In genomic region chr12:117968826-117969659, GRCh38 we compare ENCODE assay signal across 8 cellular contexts. TPM values are rescaled to one million over a fixed set of nuclear protein-coding genes. Genes with fewer than 3 reads are reported as not detected.
DNase-seq lines count a peak whose midpoint lies in the region; ATAC-seq and TF ChIP-seq lines count a peak whose summit lies in the region.

KSR2 (minus strand) TSS chr12:117968990; CDS start chr12:117968255, 735 bp downstream.

- H3K4me3 ChIP-seq in OCI-LY3 (ENCODE audit: low read length) (peak within 1 kb of the TSS; percentile 79), hepatocyte (peak within 1 kb of the TSS; percentile 44), sigmoid colon (peak within 1 kb of the TSS in 3 of 4 donors; percentile 27 to 34 (median 30))

- intact Hi-C loops in sigmoid colon (cut with DNase I) = no loop called here

- H3K9me3 ChIP-seq in OCI-LY3 (ENCODE audit: insufficient read depth, low read length) (no peaks in the 10 kb centered on the region), hepatocyte (ENCODE audit: low read depth) (no peaks in the 10 kb centered on the region), sigmoid colon (peaks cover 0 to 10% (median 1%) of the 10 kb centered on the region in 4 donors)

- DNase-seq in AG08396 (ENCODE audit: low spot score) (peak; percentile 31), hepatocyte (ENCODE audit: low spot score) (peak; percentile 91), sigmoid colon (peak; percentile 43), SKM-1 treated with dmso at 0.1 percent for 144 hours (lab: John Stamatoyannopoulos, UW; ENCODE audit: unreplicated experiment) (no peak)
- peak; percentile 1 for DNase-seq in activated gamma-delta T cell treated with anti-CD3 and anti-CD28 coated beads, Interleukin-2, amount 50 U/mL, for 16 hours (ENCODE audit: low read depth)

- H3K9ac ChIP-seq in OCI-LY3 (ENCODE audit: low read length) = peak within 1 kb of the TSS; percentile 23; the same call in 1 of the 2 replicates

- H3K27ac ChIP-seq in OCI-LY3 (ENCODE audit: low read length) (no peak within 1 kb of the TSS), hepatocyte (peak within 1 kb of the TSS; percentile 80), sigmoid colon (no peak within 1 kb of the TSS)

- H3K79me2 ChIP-seq in OCI-LY3 (ENCODE audit: low read length) (no peaks in the 10 kb centered on the region), hepatocyte (no peaks in the 10 kb centered on the region)

- H4K20me1 ChIP-seq in OCI-LY3 (ENCODE audit: insufficient read depth, low read length) (no peaks in the 10 kb centered on the region), hepatocyte (ENCODE audit: insufficient read depth, poor library complexity, severe bottlenecking) (no peaks in the 10 kb centered on the region)

- ATAC-seq in GM19043 (IDR thresholded peaks at IDR 0.05; ENCODE audit: low read depth, unreplicated experiment) = peak; percentile 60
- ATAC-seq in HG03521 (IDR thresholded peaks at IDR 0.05; ENCODE audit: unreplicated experiment) = peak; percentile 62

- no peaks in the 10 kb centered on the region for H3K9me2 ChIP-seq in hepatocyte (replicated peaks; ENCODE audit: insufficient read depth)

- H3K4me2 ChIP-seq in OCI-LY3 (ENCODE audit: low read length) = peak within 1 kb of the TSS; percentile 81
- peak within 1 kb of the TSS; percentile 91 for H3K4me2 ChIP-seq in hepatocyte

- peaks cover 51% of the 10 kb centered on the region for H3K27me3 ChIP-seq in OCI-LY3 (ENCODE audit: low read depth, low read length)
- peaks cover 25% of the 10 kb centered on the region for H3K27me3 ChIP-seq in hepatocyte
- H3K27me3 ChIP-seq in sigmoid colon = peaks cover 6 to 41% (median 29%) of the 10 kb centered on the region in 3 donors

- TF ChIP-seq CTCF in OCI-LY3 (IDR thresholded peaks at IDR 0.05; ENCODE audit: low read depth, low read length) = no peak
- no peak for TF ChIP-seq CTCF in hepatocyte (IDR thresholded peaks at IDR 0.05; ENCODE audit: poor library complexity)
- no peak for TF ChIP-seq CTCF in sigmoid colon (IDR thresholded peaks at IDR 0.05)

- H3K4me1 ChIP-seq in OCI-LY3 (ENCODE audit: low read length) (no peaks in the 10 kb centered on the region), hepatocyte (ENCODE audit: insufficient read depth) (peaks cover 5% of the 10 kb centered on the region), sigmoid colon (peaks cover 0 to 8% (median 7%) of the 10 kb centered on the region in 4 donors)

- no peak for TF ChIP-seq EP300 in sigmoid colon (IDR thresholded peaks at IDR 0.05)

- under 1% methylated on average over 24 of the region's 86 CpGs for WGBS in hepatocyte (ENCODE audit: low lambda C conversion rate, missing lambda C conversion rate)
- WGBS in sigmoid colon, 2 donors = 1% methylated on average over 86 of the region's 86 CpGs

- TF ChIP-seq POLR2A in sigmoid colon (IDR thresholded peaks at IDR 0.05) = no peak

- H2AFZ ChIP-seq in OCI-LY3 (ENCODE audit: low read depth, low read length) (peak within 1 kb of the TSS; percentile 78), hepatocyte (peak within 1 kb of the TSS; percentile 84)

- H3K36me3 ChIP-seq in OCI-LY3 (replicated peaks; ENCODE audit: low read depth, low read length) (no peaks in the 10 kb centered on the region), hepatocyte (replicated peaks; ENCODE audit: insufficient read depth, low read depth) (no peaks in the 10 kb centered on the region), sigmoid colon (no peaks in the 10 kb centered on the region)

RNA-seq across cellular contexts. Expression of gene KSR2, which starts in this region (rescaled TPM):
- 0.32 and 0.37 TPM in 2 replicates for total RNA-seq in hepatocyte
- polyA plus RNA-seq in hepatocyte = 0.22 and 0.46 TPM in 2 replicates
- total RNA-seq in sigmoid colon = 1 to 10 TPM in 1 of 4 donors, under 1 TPM in 3; under 0.01 to 1.1 (median 0.38) TPM
- polyA plus RNA-seq in sigmoid colon = under 1 TPM; under 0.01 to 0.58 (median 0.46) TPM

Comparison
In these comparisons a context has a peak if more than half of its experiments do, and no peak if none do; other contexts are left out.
1. Peak in DNase-seq, H3K4me3 ChIP-seq, H3K27ac ChIP-seq and H3K4me2 ChIP-seq in hepatocyte; RNA of the gene not detected or under 1 TPM.